Comparison of ENCODE assay signal across 1 cellular context in the genomic region with DNA sequence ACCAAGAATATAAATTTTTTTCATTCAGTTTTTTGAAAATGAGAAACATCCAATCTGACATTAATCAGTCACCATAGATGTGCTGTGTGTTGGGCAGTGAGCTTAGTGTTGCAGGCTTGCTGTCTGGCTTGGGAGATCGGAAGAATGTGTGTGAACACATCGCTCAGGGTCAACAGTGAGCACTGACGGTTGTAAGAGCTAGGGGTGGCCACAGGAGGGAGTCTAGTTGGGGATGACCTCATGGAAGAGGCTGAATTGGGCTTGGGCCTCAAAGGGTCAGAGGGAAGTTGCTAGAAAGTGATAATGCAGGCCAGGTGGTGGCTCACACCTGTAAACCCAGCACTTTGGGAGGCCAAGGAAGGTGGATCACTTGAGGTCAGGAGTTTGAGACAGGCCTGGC.
TF ChIP-seq lines count a peak whose summit lies in the region.

No MANE protein-coding gene starts in this region.

TF ChIP-seq in GM23338, 12 proteins besides CTCF, POLR2A, EP300 and RAD21 (continued from another document):
- TF ChIP-seq, protein P1, sequence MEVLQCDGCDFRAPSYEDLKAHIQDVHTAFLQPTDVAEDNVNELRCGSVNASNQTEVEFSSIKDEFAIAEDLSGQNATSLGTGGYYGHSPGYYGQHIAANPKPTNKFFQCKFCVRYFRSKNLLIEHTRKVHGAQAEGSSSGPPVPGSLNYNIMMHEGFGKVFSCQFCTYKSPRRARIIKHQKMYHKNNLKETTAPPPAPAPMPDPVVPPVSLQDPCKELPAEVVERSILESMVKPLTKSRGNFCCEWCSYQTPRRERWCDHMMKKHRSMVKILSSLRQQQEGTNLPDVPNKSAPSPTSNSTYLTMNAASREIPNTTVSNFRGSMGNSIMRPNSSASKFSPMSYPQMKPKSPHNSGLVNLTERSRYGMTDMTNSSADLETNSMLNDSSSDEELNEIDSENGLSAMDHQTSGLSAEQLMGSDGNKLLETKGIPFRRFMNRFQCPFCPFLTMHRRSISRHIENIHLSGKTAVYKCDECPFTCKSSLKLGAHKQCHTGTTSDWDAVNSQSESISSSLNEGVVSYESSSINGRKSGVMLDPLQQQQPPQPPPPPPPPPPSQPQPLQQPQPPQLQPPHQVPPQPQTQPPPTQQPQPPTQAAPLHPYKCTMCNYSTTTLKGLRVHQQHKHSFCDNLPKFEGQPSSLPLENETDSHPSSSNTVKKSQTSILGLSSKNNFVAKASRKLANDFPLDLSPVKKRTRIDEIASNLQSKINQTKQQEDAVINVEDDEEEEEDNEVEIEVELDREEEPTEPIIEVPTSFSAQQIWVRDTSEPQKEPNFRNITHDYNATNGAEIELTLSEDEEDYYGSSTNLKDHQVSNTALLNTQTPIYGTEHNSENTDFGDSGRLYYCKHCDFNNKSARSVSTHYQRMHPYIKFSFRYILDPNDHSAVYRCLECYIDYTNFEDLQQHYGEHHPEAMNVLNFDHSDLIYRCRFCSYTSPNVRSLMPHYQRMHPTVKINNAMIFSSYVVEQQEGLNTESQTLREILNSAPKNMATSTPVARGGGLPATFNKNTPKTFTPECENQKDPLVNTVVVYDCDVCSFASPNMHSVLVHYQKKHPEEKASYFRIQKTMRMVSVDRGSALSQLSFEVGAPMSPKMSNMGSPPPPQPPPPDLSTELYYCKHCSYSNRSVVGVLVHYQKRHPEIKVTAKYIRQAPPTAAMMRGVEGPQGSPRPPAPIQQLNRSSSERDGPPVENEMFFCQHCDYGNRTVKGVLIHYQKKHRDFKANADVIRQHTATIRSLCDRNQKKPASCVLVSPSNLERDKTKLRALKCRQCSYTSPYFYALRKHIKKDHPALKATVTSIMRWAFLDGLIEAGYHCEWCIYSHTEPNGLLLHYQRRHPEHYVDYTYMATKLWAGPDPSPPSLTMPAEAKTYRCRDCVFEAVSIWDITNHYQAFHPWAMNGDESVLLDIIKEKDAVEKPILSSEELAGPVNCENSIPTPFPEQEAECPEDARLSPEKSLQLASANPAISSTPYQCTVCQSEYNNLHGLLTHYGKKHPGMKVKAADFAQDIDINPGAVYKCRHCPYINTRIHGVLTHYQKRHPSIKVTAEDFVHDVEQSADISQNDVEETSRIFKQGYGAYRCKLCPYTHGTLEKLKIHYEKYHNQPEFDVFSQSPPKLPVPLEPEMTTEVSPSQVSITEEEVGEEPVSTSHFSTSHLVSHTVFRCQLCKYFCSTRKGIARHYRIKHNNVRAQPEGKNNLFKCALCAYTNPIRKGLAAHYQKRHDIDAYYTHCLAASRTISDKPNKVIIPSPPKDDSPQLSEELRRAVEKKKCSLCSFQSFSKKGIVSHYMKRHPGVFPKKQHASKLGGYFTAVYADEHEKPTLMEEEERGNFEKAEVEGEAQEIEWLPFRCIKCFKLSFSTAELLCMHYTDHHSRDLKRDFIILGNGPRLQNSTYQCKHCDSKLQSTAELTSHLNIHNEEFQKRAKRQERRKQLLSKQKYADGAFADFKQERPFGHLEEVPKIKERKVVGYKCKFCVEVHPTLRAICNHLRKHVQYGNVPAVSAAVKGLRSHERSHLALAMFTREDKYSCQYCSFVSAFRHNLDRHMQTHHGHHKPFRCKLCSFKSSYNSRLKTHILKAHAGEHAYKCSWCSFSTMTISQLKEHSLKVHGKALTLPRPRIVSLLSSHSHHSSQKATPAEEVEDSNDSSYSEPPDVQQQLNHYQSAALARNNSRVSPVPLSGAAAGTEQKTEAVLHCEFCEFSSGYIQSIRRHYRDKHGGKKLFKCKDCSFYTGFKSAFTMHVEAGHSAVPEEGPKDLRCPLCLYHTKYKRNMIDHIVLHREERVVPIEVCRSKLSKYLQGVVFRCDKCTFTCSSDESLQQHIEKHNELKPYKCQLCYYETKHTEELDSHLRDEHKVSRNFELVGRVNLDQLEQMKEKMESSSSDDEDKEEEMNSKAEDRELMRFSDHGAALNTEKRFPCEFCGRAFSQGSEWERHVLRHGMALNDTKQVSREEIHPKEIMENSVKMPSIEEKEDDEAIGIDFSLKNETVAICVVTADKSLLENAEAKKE (CRISPR knock-in tag; IDR thresholded peaks at IDR 0.05): no peak
- TF ChIP-seq REST (IDR thresholded peaks at IDR 0.05; ENCODE audit: unreplicated experiment) (no peak), NANOG (IDR thresholded peaks at IDR 0.05; ENCODE audit: borderline replicate concordance) (no peak), STAT1 (IDR thresholded peaks at IDR 0.05; ENCODE audit: unreplicated experiment) (no peak), ZNF331 (CRISPR knock-in tag; IDR thresholded peaks at IDR 0.05; ENCODE audit: low read depth) (no peak), JUNB (IDR thresholded peaks at IDR 0.05; ENCODE audit: unreplicated experiment) (no peak), CREB1 (CRISPR knock-in tag; IDR thresholded peaks at IDR 0.05; ENCODE audit: low read depth) (no peak), ZNF114 (CRISPR knock-in tag; IDR thresholded peaks at IDR 0.05) (no peak), POLR2AphosphoS5 (IDR thresholded peaks at IDR 0.05; ENCODE audit: low read depth) (no peak), EZH2 (IDR thresholded peaks at IDR 0.05; ENCODE audit: low read depth, unreplicated experiment) (no peak)
- TF ChIP-seq, protein P2, sequence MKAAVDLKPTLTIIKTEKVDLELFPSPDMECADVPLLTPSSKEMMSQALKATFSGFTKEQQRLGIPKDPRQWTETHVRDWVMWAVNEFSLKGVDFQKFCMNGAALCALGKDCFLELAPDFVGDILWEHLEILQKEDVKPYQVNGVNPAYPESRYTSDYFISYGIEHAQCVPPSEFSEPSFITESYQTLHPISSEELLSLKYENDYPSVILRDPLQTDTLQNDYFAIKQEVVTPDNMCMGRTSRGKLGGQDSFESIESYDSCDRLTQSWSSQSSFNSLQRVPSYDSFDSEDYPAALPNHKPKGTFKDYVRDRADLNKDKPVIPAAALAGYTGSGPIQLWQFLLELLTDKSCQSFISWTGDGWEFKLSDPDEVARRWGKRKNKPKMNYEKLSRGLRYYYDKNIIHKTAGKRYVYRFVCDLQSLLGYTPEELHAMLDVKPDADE (IDR thresholded peaks at IDR 0.05): no peak
